ENCODE assay signal across 8 cellular contexts in the genomic region with DNA sequence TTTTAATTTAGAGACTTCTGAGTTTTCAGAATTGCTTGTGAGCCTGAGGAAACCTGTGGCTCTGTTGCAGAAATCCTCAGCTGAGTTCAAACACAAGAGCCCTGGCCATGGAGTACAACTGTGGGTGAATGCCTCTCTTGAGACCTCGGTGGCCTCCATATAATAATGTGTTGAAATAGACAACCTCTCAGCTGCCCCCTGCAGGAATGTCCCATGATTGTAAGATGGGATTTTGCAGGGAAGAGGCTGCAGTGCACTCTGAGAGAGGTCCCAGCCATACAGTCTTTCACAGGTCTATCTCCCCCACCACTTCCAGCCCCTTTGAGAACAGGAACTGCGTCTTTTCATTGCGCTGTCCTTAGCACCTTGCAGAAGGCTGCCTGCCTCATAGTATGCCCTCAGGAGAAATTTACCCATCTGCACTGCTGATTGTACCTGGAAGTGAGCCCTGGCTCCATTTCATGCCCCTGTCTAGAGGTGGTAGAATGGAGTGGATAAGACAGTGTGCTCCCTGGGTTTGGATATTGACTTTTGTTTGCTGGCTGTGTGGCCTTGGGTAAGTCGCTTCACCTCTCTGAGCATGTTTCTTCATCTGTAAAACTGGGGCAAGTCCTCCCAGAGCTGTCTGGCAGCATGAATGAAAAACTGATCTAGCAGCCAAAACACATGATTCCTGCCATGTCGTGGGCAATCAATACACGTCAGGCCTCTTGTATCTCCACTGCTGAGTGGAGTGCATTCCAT. TPM values are rescaled to one million over a fixed set of nuclear protein-coding genes. Genes with fewer than 3 reads are reported as not detected.
DNase-seq lines count a peak whose midpoint lies in the region; ATAC-seq and TF ChIP-seq lines count a peak whose summit lies in the region.

No MANE protein-coding gene starts in this region.

- peak; percentile 50 for DNase-seq in COLO668 (lab: John Stamatoyannopoulos, UW; ENCODE audit: unreplicated experiment)
- DNase-seq in H7, result peak; percentile 82
- peak; percentile 73 for DNase-seq in SK-MEL-5 (ENCODE audit: low read depth, low spot score)
- no peak for DNase-seq in kidney epithelial cell (ENCODE audit: low read depth)
- no peak for DNase-seq in activated CD4-positive, CD25-positive, alpha-beta regulatory T cell treated with anti-CD3 and anti-CD28 coated beads, Interleukin-2, amount 50 U/mL, for 72 hours
- DNase-seq in HPDE6-E6E7 (ENCODE audit: extremely low spot score), result no peak
- no peak for DNase-seq in effector memory CD4-positive, alpha-beta T cell

- no peaks in the 10 kb centered on the region for H3K4me1 ChIP-seq in effector memory CD4-positive, alpha-beta T cell (ENCODE audit: control insufficient read depth, insufficient read depth, low read length, poor library complexity, severe bottlenecking)

- no peak overlapping the region for H3K27ac ChIP-seq in effector memory CD4-positive, alpha-beta T cell (ENCODE audit: insufficient read depth, low read length, poor library complexity, severe bottlenecking)

- H3K27me3 ChIP-seq in H7 (ENCODE audit: control insufficient read depth, insufficient read depth, low read length) (no peaks in the 10 kb centered on the region), kidney epithelial cell (ENCODE audit: control insufficient read depth, insufficient read depth, low read length) (peaks cover 34% of the 10 kb centered on the region)
- peaks cover 4% of the 10 kb centered on the region for H3K27me3 ChIP-seq in effector memory CD4-positive, alpha-beta T cell (replicated peaks; ENCODE audit: control insufficient read depth, insufficient read depth, low read length, poor library complexity, severe bottlenecking)

- no peak for ATAC-seq in GM21528 (IDR thresholded peaks at IDR 0.05; ENCODE audit: low FRiP score, unreplicated experiment)

- H3K36me3 ChIP-seq in H7 (replicated peaks; ENCODE audit: control insufficient read depth, insufficient read depth, low read length), result no peaks in the 10 kb centered on the region
- H3K36me3 ChIP-seq in kidney epithelial cell (ENCODE audit: control insufficient read depth, insufficient read depth, low read length), result no peaks in the 10 kb centered on the region
- no peaks in the 10 kb centered on the region for H3K36me3 ChIP-seq in effector memory CD4-positive, alpha-beta T cell (ENCODE audit: control insufficient read depth, insufficient read depth, low read length)

- TF ChIP-seq CTCF in kidney epithelial cell (IDR thresholded peaks at IDR 0.05; ENCODE audit: insufficient read depth, low read length, poor library complexity, severe bottlenecking), result peak; percentile 38

- in situ Hi-C loops in SK-MEL-5 (cut with HindIII; ENCODE audit: low pct_unique_long_range_greater_than_20kb, low sequenced_read_pairs), result no loop called here

- no peaks in the 10 kb centered on the region for H3K9me3 ChIP-seq in effector memory CD4-positive, alpha-beta T cell (ENCODE audit: control insufficient read depth, low read length)

- H3K4me3 ChIP-seq in H7 (ENCODE audit: insufficient read depth, low read depth, low read length) (no peak overlapping the region), kidney epithelial cell (ENCODE audit: low read depth, low read length) (no peak overlapping the region)
- no peak overlapping the region for H3K4me3 ChIP-seq in effector memory CD4-positive, alpha-beta T cell (ENCODE audit: insufficient read depth, low read depth, low read length, poor library complexity, severe bottlenecking)

RNA-seq across cellular contexts. Expression of a gene that starts 16.8 kb away (rescaled TPM):
- total RNA-seq in H7 (2014; rRNA removed; shearing (Covaris generic)), result 0.03 TPM in 1 of 2 replicates, not detected in the other
- total RNA-seq in SK-MEL-5 (2014; rRNA removed; shearing (Covaris generic)), result not detected in 2 replicates
- polyA plus RNA-seq in SK-MEL-5 (2015; cell fraction: cytosol; rRNA removed), result 0.07 TPM in 1 of 2 replicates, not detected in the other
- not detected in 2 replicates for polyA plus RNA-seq in SK-MEL-5 (2015; cell fraction: nucleus; rRNA removed)
- total RNA-seq in kidney epithelial cell, result not detected in 2 replicates

Comparison
In these comparisons a context has a peak if more than half of its experiments do, and no peak if none do; other contexts are left out.
1. DNase-seq: peak in COLO668 (single experiment), H7 (single experiment) and SK-MEL-5 (single experiment); none in kidney epithelial cell (single experiment), activated CD4-positive, CD25-positive, alpha-beta regulatory T cell treated with anti-CD3 and anti-CD28 coated beads, Interleukin-2, amount 50 U/mL, for 72 hours (single experiment), HPDE6-E6E7 (single experiment) and effector memory CD4-positive, alpha-beta T cell (0 of 3).